In the genomic region with DNA sequence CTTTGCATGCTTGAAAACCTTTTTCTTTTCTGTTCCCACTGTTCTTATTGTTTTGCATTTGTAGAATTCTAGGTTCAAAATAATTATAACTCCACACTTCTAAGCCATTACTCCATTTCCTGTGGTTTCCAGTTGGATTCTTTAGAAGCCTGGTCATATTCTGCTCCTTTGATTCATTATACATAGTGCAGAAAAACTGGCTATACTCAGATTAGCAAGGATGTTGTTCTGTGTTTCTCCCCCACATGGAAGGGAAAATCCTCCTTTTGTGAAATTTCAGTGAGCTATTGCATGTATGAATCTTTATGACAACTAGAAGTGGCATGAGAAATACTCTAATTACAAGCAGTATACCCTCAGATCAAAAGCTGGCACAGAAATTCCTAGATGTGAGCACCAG, we compare ENCODE assay signal across 24 cellular contexts.
DNase-seq lines count a peak whose midpoint lies in the region; ATAC-seq and TF ChIP-seq lines count a peak whose summit lies in the region.
"Had no signal": no experiment of that assay in that cellular context is flagged by ENCODE, and none has a peak within 500 bp of the region (broad histone marks: within the 10 kb centered on the region; RNA-seq: fewer than 3 reads in every experiment).

No MANE protein-coding gene starts in this region.

- no peak overlapping the region for H3K4me3 ChIP-seq in mammary epithelial cell (replicated peaks in 1 of 3; ENCODE audit: insufficient read depth in 1 of 3, low read depth in 2 of 3, low read length in 3 of 3)
- H3K4me3 ChIP-seq: HAP-1, lung, Peyer's patch, transverse colon had no signal

- no peak overlapping the region for H3K27ac Mint-ChIP-seq in natural killer cell treated with Interleukin-12 subunit alpha and Interleukin-12 subunit beta and Interleukin-15 and Interleukin-18, amount 100 ng/mL, for 72 hours
- H3K27ac Mint-ChIP-seq: activated naive CD8-positive, alpha-beta T cell treated with anti-CD3 and anti-CD28 coated beads, Interleukin-2, amount 10 ng/mL, durations not matched to agents 7 days and 5 days; activated T-helper 2 cell treated with anti-CD3 and anti-CD28 coated beads, Interferon-gamma antibody, Interleukin-2, Interleukin-4, amounts not matched to agents 10 μg/mL and 5 μg/mL and 100 μg/mL, durations not matched to agents 14 hours and 24 hours and 36 hours; endodermal cell; IgD-negative memory B cell had no signal

- H3K9ac ChIP-seq in mammary epithelial cell (ENCODE audit: insufficient read depth, low read length): no peak overlapping the region
- H3K9ac ChIP-seq: SK-N-SH had no signal

- ATAC-seq in natural killer cell treated with Interleukin-12 subunit alpha and Interleukin-12 subunit beta and Interleukin-15 and Interleukin-18, amount 100 ng/mL, for 72 hours: no peak

- no peaks in the 10 kb centered on the region for H3K4me1 ChIP-seq in mammary epithelial cell (ENCODE audit: insufficient read depth, low read length)
- H3K4me1 ChIP-seq: HAP-1, Peyer's patch, transverse colon had no signal

- no peak overlapping the region for H2AFZ ChIP-seq in mammary epithelial cell (ENCODE audit: low read depth, low read length)

- H3K27ac ChIP-seq in mammary epithelial cell (ENCODE audit: insufficient read depth, low read depth, low read length): no peak overlapping the region
- H3K27ac ChIP-seq: C4-2B, Peyer's patch, transverse colon had no signal

- no peaks in the 10 kb centered on the region for H4K20me1 ChIP-seq in mammary epithelial cell (ENCODE audit: insufficient read depth, low read length)

- no peak for TF ChIP-seq CTCF in mammary epithelial cell (conservative IDR thresholded peaks at IDR 0.05 in 1 of 2, IDR thresholded peaks at IDR 0.05 in 1 of 2; ENCODE audit: extremely low read depth in 1 of 2, insufficient read depth in 1 of 2, low read depth in 1 of 2, low read length in 2 of 2)

- peaks cover 13% of the 10 kb centered on the region for H3K9me3 Mint-ChIP-seq in natural killer cell treated with Interleukin-12 subunit alpha and Interleukin-12 subunit beta and Interleukin-15 and Interleukin-18, amount 100 ng/mL, for 72 hours
- H3K9me3 Mint-ChIP-seq: endodermal cell had no signal

- dilution Hi-C loops in mammary epithelial cell (cut with HindIII; ENCODE audit: low sequenced_read_pairs): no loop called here

- H3K4me3 Mint-ChIP-seq in natural killer cell treated with Interleukin-12 subunit alpha and Interleukin-12 subunit beta and Interleukin-15 and Interleukin-18, amount 100 ng/mL, for 72 hours: no peak overlapping the region
- H3K4me3 Mint-ChIP-seq: activated naive CD8-positive, alpha-beta T cell treated with anti-CD3 and anti-CD28 coated beads, Interleukin-2, amount 10 ng/mL, durations not matched to agents 7 days and 5 days; endodermal cell; IgD-negative memory B cell had no signal

- H3K79me2 ChIP-seq in mammary epithelial cell (ENCODE audit: insufficient read depth, low read length): no peaks in the 10 kb centered on the region

- DNase-seq in A172 (ENCODE audit: low spot score) (peak; percentile 35), LHCN-M2 (ENCODE audit: low read depth) (peak; percentile 72), mammary epithelial cell (peak; percentile 4), iris pigment epithelial cell (ENCODE audit: low read depth) (peak; percentile 73), NOMO-1 (lab: John Stamatoyannopoulos, UW; ENCODE audit: unreplicated experiment in 2 of 2) (no peak), NCI-H748 (lab: John Stamatoyannopoulos, UW; ENCODE audit: unreplicated experiment) (no peak), NCI-H2081 (lab: John Stamatoyannopoulos, UW) (no peak)
- DNase-seq in natural killer cell treated with Interleukin-12 subunit alpha and Interleukin-12 subunit beta and Interleukin-15 and Interleukin-18, amount 100 ng/mL, for 72 hours (ENCODE audit: low spot score): no peak
- DNase-seq: activated CD8-positive, alpha-beta memory T cell treated with anti-CD3 and anti-CD28 coated beads, Interleukin-2, amount 50 U/mL, for 4 hours; activated naive CD8-positive, alpha-beta T cell treated with anti-CD3 and anti-CD28 coated beads, Interleukin-2, amount 10 ng/mL, durations not matched to agents 7 days and 5 days; cortex of kidney; endodermal cell; hippocampal formation; NCI-H1417; NCI-H2107; NCI-H510A; Peyer's patch; SK-N-SH; transverse colon had no signal

- intact Hi-C loops in mammary epithelial cell (cut with micrococcal nuclease): no loop called here

- no peaks in the 10 kb centered on the region for H3K27me3 ChIP-seq in mammary epithelial cell (ENCODE audit: insufficient read depth, low read length)
- H3K27me3 ChIP-seq: Peyer's patch, transverse colon had no signal

- CTCF ChIA-PET in mammary epithelial cell (lab: Charles Lee; ENCODE audit: low non-redundant PET): no interaction called here

- in situ Hi-C loops in mammary epithelial cell (cut with MboI; ENCODE audit: low sequenced_read_pairs in 2 of 2): no loop called here

- H3K27me3 Mint-ChIP-seq in natural killer cell treated with Interleukin-12 subunit alpha and Interleukin-12 subunit beta and Interleukin-15 and Interleukin-18, amount 100 ng/mL, for 72 hours: no peaks in the 10 kb centered on the region
- H3K27me3 Mint-ChIP-seq: activated naive CD8-positive, alpha-beta T cell treated with anti-CD3 and anti-CD28 coated beads, Interleukin-2, amount 10 ng/mL, durations not matched to agents 7 days and 5 days; IgD-negative memory B cell had no signal

- BruUV-seq in mammary epithelial cell (replicated peaks; lab: Mats Ljungman, UMichigan): no TSS peak

- H3K4me1 Mint-ChIP-seq in natural killer cell treated with Interleukin-12 subunit alpha and Interleukin-12 subunit beta and Interleukin-15 and Interleukin-18, amount 100 ng/mL, for 72 hours (ENCODE audit: low read depth in 2 of 2): no peaks in the 10 kb centered on the region
- H3K4me1 Mint-ChIP-seq: activated naive CD8-positive, alpha-beta T cell treated with anti-CD3 and anti-CD28 coated beads, Interleukin-2, amount 10 ng/mL, durations not matched to agents 7 days and 5 days; IgD-negative memory B cell had no signal

- H3K36me3 ChIP-seq in mammary epithelial cell (ENCODE audit: insufficient read depth, low read length): no peaks in the 10 kb centered on the region
- H3K36me3 ChIP-seq: HAP-1, Peyer's patch, transverse colon had no signal

- no peaks in the 10 kb centered on the region for H3K9me3 ChIP-seq in mammary epithelial cell (replicated peaks; ENCODE audit: insufficient read depth, low read length)
- H3K9me3 ChIP-seq: HAP-1, Peyer's patch, SK-N-SH, transverse colon had no signal

- peaks cover 4% of the 10 kb centered on the region for H3K36me3 Mint-ChIP-seq in natural killer cell treated with Interleukin-12 subunit alpha and Interleukin-12 subunit beta and Interleukin-15 and Interleukin-18, amount 100 ng/mL, for 72 hours
- H3K36me3 Mint-ChIP-seq: activated naive CD8-positive, alpha-beta T cell treated with anti-CD3 and anti-CD28 coated beads, Interleukin-2, amount 10 ng/mL, durations not matched to agents 7 days and 5 days; IgD-negative memory B cell had no signal

- no peak overlapping the region for H3K4me2 ChIP-seq in mammary epithelial cell (ENCODE audit: insufficient read depth, low read depth, low read length)
- H3K4me2 ChIP-seq: SK-N-SH had no signal

Comparison
In these comparisons a context has a peak if more than half of its experiments do, and no peak if none do; other contexts are left out.
1. DNase-seq: peak in A172 (single experiment), LHCN-M2 (single experiment), mammary epithelial cell (single experiment) and iris pigment epithelial cell (single experiment); none in natural killer cell treated with Interleukin-12 subunit alpha and Interleukin-12 subunit beta and Interleukin-15 and Interleukin-18, amount 100 ng/mL, for 72 hours (single experiment), NOMO-1 (0 of 2), NCI-H748 (single experiment) and NCI-H2081 (0 of 2).